In genomic region chr10:34548466-34548865, GRCh38 we compare ENCODE assay signal across 1 cellular context.
TF ChIP-seq lines count a peak whose summit lies in the region.

No MANE protein-coding gene starts in this region.

TF ChIP-seq in GM23338, 12 proteins besides CTCF, POLR2A, EP300 and RAD21 (continued from another document):
- no peak for TF ChIP-seq REST (IDR thresholded peaks at IDR 0.05; ENCODE audit: unreplicated experiment)
- no peak for TF ChIP-seq STAT1 (IDR thresholded peaks at IDR 0.05; ENCODE audit: unreplicated experiment)
- no peak for TF ChIP-seq CREB1 (CRISPR knock-in tag; IDR thresholded peaks at IDR 0.05; ENCODE audit: low read depth)
- TF ChIP-seq, protein P1, sequence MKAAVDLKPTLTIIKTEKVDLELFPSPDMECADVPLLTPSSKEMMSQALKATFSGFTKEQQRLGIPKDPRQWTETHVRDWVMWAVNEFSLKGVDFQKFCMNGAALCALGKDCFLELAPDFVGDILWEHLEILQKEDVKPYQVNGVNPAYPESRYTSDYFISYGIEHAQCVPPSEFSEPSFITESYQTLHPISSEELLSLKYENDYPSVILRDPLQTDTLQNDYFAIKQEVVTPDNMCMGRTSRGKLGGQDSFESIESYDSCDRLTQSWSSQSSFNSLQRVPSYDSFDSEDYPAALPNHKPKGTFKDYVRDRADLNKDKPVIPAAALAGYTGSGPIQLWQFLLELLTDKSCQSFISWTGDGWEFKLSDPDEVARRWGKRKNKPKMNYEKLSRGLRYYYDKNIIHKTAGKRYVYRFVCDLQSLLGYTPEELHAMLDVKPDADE (IDR thresholded peaks at IDR 0.05) = no peak
- TF ChIP-seq, protein P2, sequence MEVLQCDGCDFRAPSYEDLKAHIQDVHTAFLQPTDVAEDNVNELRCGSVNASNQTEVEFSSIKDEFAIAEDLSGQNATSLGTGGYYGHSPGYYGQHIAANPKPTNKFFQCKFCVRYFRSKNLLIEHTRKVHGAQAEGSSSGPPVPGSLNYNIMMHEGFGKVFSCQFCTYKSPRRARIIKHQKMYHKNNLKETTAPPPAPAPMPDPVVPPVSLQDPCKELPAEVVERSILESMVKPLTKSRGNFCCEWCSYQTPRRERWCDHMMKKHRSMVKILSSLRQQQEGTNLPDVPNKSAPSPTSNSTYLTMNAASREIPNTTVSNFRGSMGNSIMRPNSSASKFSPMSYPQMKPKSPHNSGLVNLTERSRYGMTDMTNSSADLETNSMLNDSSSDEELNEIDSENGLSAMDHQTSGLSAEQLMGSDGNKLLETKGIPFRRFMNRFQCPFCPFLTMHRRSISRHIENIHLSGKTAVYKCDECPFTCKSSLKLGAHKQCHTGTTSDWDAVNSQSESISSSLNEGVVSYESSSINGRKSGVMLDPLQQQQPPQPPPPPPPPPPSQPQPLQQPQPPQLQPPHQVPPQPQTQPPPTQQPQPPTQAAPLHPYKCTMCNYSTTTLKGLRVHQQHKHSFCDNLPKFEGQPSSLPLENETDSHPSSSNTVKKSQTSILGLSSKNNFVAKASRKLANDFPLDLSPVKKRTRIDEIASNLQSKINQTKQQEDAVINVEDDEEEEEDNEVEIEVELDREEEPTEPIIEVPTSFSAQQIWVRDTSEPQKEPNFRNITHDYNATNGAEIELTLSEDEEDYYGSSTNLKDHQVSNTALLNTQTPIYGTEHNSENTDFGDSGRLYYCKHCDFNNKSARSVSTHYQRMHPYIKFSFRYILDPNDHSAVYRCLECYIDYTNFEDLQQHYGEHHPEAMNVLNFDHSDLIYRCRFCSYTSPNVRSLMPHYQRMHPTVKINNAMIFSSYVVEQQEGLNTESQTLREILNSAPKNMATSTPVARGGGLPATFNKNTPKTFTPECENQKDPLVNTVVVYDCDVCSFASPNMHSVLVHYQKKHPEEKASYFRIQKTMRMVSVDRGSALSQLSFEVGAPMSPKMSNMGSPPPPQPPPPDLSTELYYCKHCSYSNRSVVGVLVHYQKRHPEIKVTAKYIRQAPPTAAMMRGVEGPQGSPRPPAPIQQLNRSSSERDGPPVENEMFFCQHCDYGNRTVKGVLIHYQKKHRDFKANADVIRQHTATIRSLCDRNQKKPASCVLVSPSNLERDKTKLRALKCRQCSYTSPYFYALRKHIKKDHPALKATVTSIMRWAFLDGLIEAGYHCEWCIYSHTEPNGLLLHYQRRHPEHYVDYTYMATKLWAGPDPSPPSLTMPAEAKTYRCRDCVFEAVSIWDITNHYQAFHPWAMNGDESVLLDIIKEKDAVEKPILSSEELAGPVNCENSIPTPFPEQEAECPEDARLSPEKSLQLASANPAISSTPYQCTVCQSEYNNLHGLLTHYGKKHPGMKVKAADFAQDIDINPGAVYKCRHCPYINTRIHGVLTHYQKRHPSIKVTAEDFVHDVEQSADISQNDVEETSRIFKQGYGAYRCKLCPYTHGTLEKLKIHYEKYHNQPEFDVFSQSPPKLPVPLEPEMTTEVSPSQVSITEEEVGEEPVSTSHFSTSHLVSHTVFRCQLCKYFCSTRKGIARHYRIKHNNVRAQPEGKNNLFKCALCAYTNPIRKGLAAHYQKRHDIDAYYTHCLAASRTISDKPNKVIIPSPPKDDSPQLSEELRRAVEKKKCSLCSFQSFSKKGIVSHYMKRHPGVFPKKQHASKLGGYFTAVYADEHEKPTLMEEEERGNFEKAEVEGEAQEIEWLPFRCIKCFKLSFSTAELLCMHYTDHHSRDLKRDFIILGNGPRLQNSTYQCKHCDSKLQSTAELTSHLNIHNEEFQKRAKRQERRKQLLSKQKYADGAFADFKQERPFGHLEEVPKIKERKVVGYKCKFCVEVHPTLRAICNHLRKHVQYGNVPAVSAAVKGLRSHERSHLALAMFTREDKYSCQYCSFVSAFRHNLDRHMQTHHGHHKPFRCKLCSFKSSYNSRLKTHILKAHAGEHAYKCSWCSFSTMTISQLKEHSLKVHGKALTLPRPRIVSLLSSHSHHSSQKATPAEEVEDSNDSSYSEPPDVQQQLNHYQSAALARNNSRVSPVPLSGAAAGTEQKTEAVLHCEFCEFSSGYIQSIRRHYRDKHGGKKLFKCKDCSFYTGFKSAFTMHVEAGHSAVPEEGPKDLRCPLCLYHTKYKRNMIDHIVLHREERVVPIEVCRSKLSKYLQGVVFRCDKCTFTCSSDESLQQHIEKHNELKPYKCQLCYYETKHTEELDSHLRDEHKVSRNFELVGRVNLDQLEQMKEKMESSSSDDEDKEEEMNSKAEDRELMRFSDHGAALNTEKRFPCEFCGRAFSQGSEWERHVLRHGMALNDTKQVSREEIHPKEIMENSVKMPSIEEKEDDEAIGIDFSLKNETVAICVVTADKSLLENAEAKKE (CRISPR knock-in tag; IDR thresholded peaks at IDR 0.05) = no peak
